ENCODE assay signal across 8 cellular contexts in the genomic region with DNA sequence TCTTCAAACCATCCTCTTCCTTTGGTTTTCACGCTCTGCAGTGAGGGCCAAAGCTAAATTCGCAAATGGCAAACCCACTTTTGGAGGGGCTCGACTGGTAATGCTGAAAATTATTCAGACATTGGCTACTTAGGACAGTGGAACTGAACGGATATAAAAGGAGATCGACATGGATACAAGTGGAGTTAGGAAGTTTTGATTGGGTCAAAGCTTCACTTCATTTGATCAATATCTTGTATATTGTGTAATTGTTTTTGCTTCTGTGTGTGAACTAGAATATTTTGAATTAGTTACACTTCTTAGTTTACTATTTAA. TPM values are rescaled to one million over a fixed set of nuclear protein-coding genes. Genes with fewer than 3 reads are reported as not detected.
DNase-seq lines count a peak whose midpoint lies in the region; ATAC-seq and TF ChIP-seq lines count a peak whose summit lies in the region.

No MANE protein-coding gene starts in this region.

- H3K27ac ChIP-seq in right atrium auricular region = peak overlapping the region; percentile 95 to 98
- peak overlapping the region in 3 of 4 donors; percentile 95 to 99 (median 98) for H3K27ac ChIP-seq in body of pancreas
- no peak overlapping the region for H3K27ac ChIP-seq in mesendoderm (ENCODE audit: low read depth, low read length)
- peak overlapping the region; percentile 98 for H3K27ac ChIP-seq in vagina

- H3K27me3 ChIP-seq in right atrium auricular region = no peaks in the 10 kb centered on the region
- no peaks in the 10 kb centered on the region for H3K27me3 ChIP-seq in body of pancreas
- no peaks in the 10 kb centered on the region for H3K27me3 ChIP-seq in mesendoderm (ENCODE audit: insufficient read depth, low read length, poor library complexity)
- H3K27me3 ChIP-seq in vagina = no peaks in the 10 kb centered on the region

- H3K18ac ChIP-seq in mesendoderm (ENCODE audit: low read length) = no peak overlapping the region

- H2AK5ac ChIP-seq in mesendoderm (ENCODE audit: low read length) = no peak overlapping the region

- TF ChIP-seq CTCF in right atrium auricular region (IDR thresholded peaks at IDR 0.05) (no peak), body of pancreas (IDR thresholded peaks at IDR 0.05) (no peak), vagina (IDR thresholded peaks at IDR 0.05) (no peak)

- no peak overlapping the region for H4K8ac ChIP-seq in mesendoderm (ENCODE audit: low read depth, low read length)

- H3K23ac ChIP-seq in mesendoderm (ENCODE audit: low read length) = no peak overlapping the region

- H3K4ac ChIP-seq in mesendoderm (ENCODE audit: low read depth, low read length) = no peak overlapping the region

- H3K36me3 ChIP-seq in right atrium auricular region (peaks cover 3% of the 10 kb centered on the region), body of pancreas (replicated peaks in 1 of 2; ENCODE audit: insufficient read depth in 1 of 2, low read depth in 2 of 2) (peaks cover 0 to 6% of the 10 kb centered on the region in 2 donors), mesendoderm (ENCODE audit: control insufficient read depth, insufficient read depth, low read length) (no peaks in the 10 kb centered on the region), vagina (peaks cover 0 to 15% of the 10 kb centered on the region in 2 donors)

- H2BK5ac ChIP-seq in mesendoderm (ENCODE audit: low read length) = no peak overlapping the region

- no peak overlapping the region for H2BK15ac ChIP-seq in mesendoderm (replicated peaks; ENCODE audit: low read depth)

- H3K4me1 ChIP-seq in right atrium auricular region = peaks cover 0 to 21% of the 10 kb centered on the region in 2 donors
- H3K4me1 ChIP-seq in body of pancreas = peaks cover 26% of the 10 kb centered on the region
- H3K4me1 ChIP-seq in mesendoderm (ENCODE audit: control insufficient read depth, low read depth, low read length) = no peaks in the 10 kb centered on the region
- H3K4me1 ChIP-seq in vagina = peaks cover 35% of the 10 kb centered on the region

- ATAC-seq in left cardiac atrium (no peak), body of pancreas (no peak), GM21717 (IDR thresholded peaks at IDR 0.05; ENCODE audit: unreplicated experiment) (no peak)

- H3K9me3 ChIP-seq in right atrium auricular region (no peaks in the 10 kb centered on the region), body of pancreas (no peaks in the 10 kb centered on the region), vagina (no peaks in the 10 kb centered on the region)

- H4K5ac ChIP-seq in mesendoderm (ENCODE audit: low read length) = no peak overlapping the region

- intact Hi-C loops in left cardiac atrium (cut with DNase I) = loop anchor here in 1 of 2 donors (5.0 kb wide), 1 partner anchor 106 kb away; a partner anchor contains a TSS
- intact Hi-C loops in body of pancreas (cut with DNase I) = no loop called here
- intact Hi-C loops in vagina (cut with DNase I) = loop anchor here (5.0 kb wide), 1 partner anchor 106 kb away; a partner anchor contains a TSS

- DNase-seq in right atrium auricular region (ENCODE audit: low spot score) = no peak
- DNase-seq in left cardiac atrium = no peak
- no peak for DNase-seq in body of pancreas
- DNase-seq in mesendoderm = no peak
- no peak for DNase-seq in vagina (ENCODE audit: extremely low spot score in 2 of 2)
- no peak for DNase-seq in globus pallidus (ENCODE audit: low spot score)
- DNase-seq in NCI-H510A (lab: John Stamatoyannopoulos, UW) = no peak

- no peak overlapping the region for H2BK120ac ChIP-seq in mesendoderm (ENCODE audit: low read depth, low read length)

- 3 to 5% methylated on average over 5 of the region's 5 CpGs for WGBS in body of pancreas, 2 donors
- WGBS in mesendoderm (ENCODE audit: extremely low coverage, insufficient coverage, low lambda C conversion rate) = no CpG with 5 or more reads among the region's 5 CpGs

- peak overlapping the region; percentile 87 for H3K56ac ChIP-seq in mesendoderm (ENCODE audit: low read length)

- H3K79me1 ChIP-seq in mesendoderm (ENCODE audit: low read length) = peaks cover 1% of the 10 kb centered on the region

- H3K79me2 ChIP-seq in mesendoderm (ENCODE audit: control insufficient read depth, insufficient read depth, low read length) = no peaks in the 10 kb centered on the region

- H3K9ac ChIP-seq in mesendoderm (ENCODE audit: low read length) = peak overlapping the region; percentile 87

- peak overlapping the region; percentile 96 for H3K4me2 ChIP-seq in mesendoderm (ENCODE audit: low read length)

- TF ChIP-seq POLR2A in body of pancreas (IDR thresholded peaks at IDR 0.05) (no peak), vagina (IDR thresholded peaks at IDR 0.05) (no peak)

- H3K4me3 ChIP-seq in right atrium auricular region (peak overlapping the region; percentile 88 to 99), body of pancreas (peak overlapping the region; percentile 67 to 84), mesendoderm (ENCODE audit: low read length) (peak overlapping the region; percentile 80), vagina (peak overlapping the region; percentile 81 to 94)

RNA-seq across cellular contexts. Expression of a gene that starts 1.2 kb away (rescaled TPM):
- total RNA-seq in right atrium auricular region (10 to 100 TPM; 19.3 to 21.0 TPM), left cardiac atrium (10 to 100 TPM; 16.7 to 18.5 TPM), body of pancreas (10 to 100 TPM; 15.5 to 22.6 TPM), vagina (28.7 TPM)
- 6.2 TPM for polyA plus RNA-seq in mesendoderm (2013, experiment 1 of 2)
- 6.5 TPM for polyA plus RNA-seq in mesendoderm (2013, experiment 2 of 2)
